In genomic region chr11:36234825-36235224, GRCh38 we compare ENCODE assay signal across 21 cellular contexts. TPM values are rescaled to one million over a fixed set of nuclear protein-coding genes. Genes with fewer than 3 reads are reported as not detected.
DNase-seq lines count a peak whose midpoint lies in the region; FAIRE-seq and TF ChIP-seq lines count a peak whose summit lies in the region.
"Had no signal": no experiment of that assay in that cellular context is flagged by ENCODE, and none has a peak within 500 bp of the region (broad histone marks: within the 10 kb centered on the region; RNA-seq: fewer than 3 reads in every experiment).

No MANE protein-coding gene starts in this region.

- H2BK15ac ChIP-seq in H1 (ENCODE audit: low read length): no peak overlapping the region

- H2BK20ac ChIP-seq in H1 (ENCODE audit: low read length): no peak overlapping the region

- H3K9me3 ChIP-seq in SJCRH30 (replicated peaks) (no peaks in the 10 kb centered on the region), H1 (ENCODE audit: insufficient read depth in 2 of 2, low read depth in 1 of 2, low read length in 1 of 2) (no peaks in the 10 kb centered on the region)
- H3K9me3 ChIP-seq: A549, Caco-2 had no signal

- no peak overlapping the region for H2AK5ac ChIP-seq in H1 (ENCODE audit: low read depth, low read length)

- H3K14ac ChIP-seq in H1 (ENCODE audit: insufficient read length): no peak overlapping the region

- H3K27me3 ChIP-seq in SJCRH30: no peaks in the 10 kb centered on the region
- no peaks in the 10 kb centered on the region for H3K27me3 ChIP-seq in H1 (replicated peaks in 1 of 4; ENCODE audit: control insufficient read depth in 3 of 4, extremely low read depth in 1 of 4, insufficient read depth in 3 of 4, low read length in 3 of 4)
- H3K27me3 ChIP-seq: BLaER1 treated with 17β-estradiol and CSF1 and Interleukin-3, amounts not matched to agents 10 nM and 100 nM had no signal

- peaks cover 0 to 3% of the 10 kb centered on the region in 2 experiments for H4K20me1 ChIP-seq in H1 (replicated peaks in 1 of 2; ENCODE audit: control insufficient read depth in 1 of 2, insufficient read depth in 2 of 2, low read length in 2 of 2)

- no peak overlapping the region for H3K18ac ChIP-seq in H1 (ENCODE audit: extremely low read depth, low read length)

- no peak overlapping the region for H3K9ac ChIP-seq in H1 (replicated peaks in 1 of 4; ENCODE audit: extremely low read depth in 1 of 4, low read depth in 3 of 4, low read length in 3 of 4)
- H3K9ac ChIP-seq: BLaER1 treated with 17β-estradiol and CSF1 and Interleukin-3, amounts not matched to agents 10 nM and 100 nM had no signal

- no peak overlapping the region for H3K4me3 ChIP-seq in SJCRH30
- H3K4me3 ChIP-seq in H1 (ENCODE audit: extremely low read depth in 1 of 4, insufficient read depth in 2 of 4, low read depth in 3 of 4, low read length in 4 of 4): no peak overlapping the region
- H3K4me3 ChIP-seq: A549; BLaER1 treated with 17β-estradiol and CSF1 and Interleukin-3, amounts not matched to agents 10 nM and 100 nM had no signal

- CTCF ChIA-PET in H1 (lab: Charles Lee; ENCODE audit: partially characterized antibody): interaction anchor here (0.6 to 2.0 kb wide), 5 partner anchors 32 to 537 kb away, joined by 3 to 6 read pairs (median 3); no protein-coding TSS in a partner anchor

- peaks cover 14% of the 10 kb centered on the region for H3K4me1 ChIP-seq in SJCRH30
- H3K4me1 ChIP-seq in H1 (replicated peaks in 1 of 4; ENCODE audit: control insufficient read depth in 3 of 4, insufficient read depth in 4 of 4, low read length in 3 of 4): no peaks in the 10 kb centered on the region
- H3K4me1 ChIP-seq: A549, Caco-2 had no signal

- H3K4ac ChIP-seq in H1 (replicated peaks; ENCODE audit: insufficient read length, low read depth, low read length): no peak overlapping the region

- DNase-seq in NCI-H82 (lab: John Stamatoyannopoulos, UW) (peak; percentile 3), NCI-H82 treated with DMSO at 0.1 percent for 48 hours (lab: John Stamatoyannopoulos, UW; ENCODE audit: unreplicated experiment) (no peak), SJCRH30 (peak; percentile 22 to 59), H1 (ENCODE audit: low read depth in 1 of 2, low spot score in 2 of 2) (no peak), kidney glomerular epithelial cell (lab: John Stamatoyannopoulos, UW) (no peak), HK-2 (ENCODE audit: unreplicated experiment) (no peak)
- DNase-seq: AML-193; Caco-2; Calu3; CD4-positive, alpha-beta T cell; CD8-positive, alpha-beta T cell; DMS79 treated with DMSO at 0.1 percent for 48 hours; GF-D8 had no signal

- H2BK12ac ChIP-seq in H1 (ENCODE audit: low read depth, low read length): no peak overlapping the region

- H4K5ac ChIP-seq in H1 (ENCODE audit: insufficient read length, low read depth, low read length): no peak overlapping the region

- no peak overlapping the region for H2BK120ac ChIP-seq in H1 (replicated peaks; ENCODE audit: low read depth, low read length)

- 94% methylated on average over 2 of the region's 2 CpGs; no CpG with 5 or more reads in 1 of the 2 experiments for WGBS in H1 (ENCODE audit: extremely low coverage in 1 of 2, insufficient coverage in 1 of 2, insufficient read length in 1 of 2, insufficient replicate concordance in 2 of 2, low coverage in 1 of 2, low lambda C conversion rate in 2 of 2, missing lambda C conversion rate in 1 of 2), 2 experiments

- H4K8ac ChIP-seq in H1 (ENCODE audit: extremely low read depth, insufficient read depth, low read length): no peak overlapping the region

- H3K23ac ChIP-seq in H1 (ENCODE audit: insufficient read length): no peak overlapping the region

- no peak overlapping the region for H3K27ac ChIP-seq in SJCRH30
- no peak overlapping the region for H3K27ac ChIP-seq in H1 (ENCODE audit: low read depth, low read length)
- H3K27ac ChIP-seq: 22Rv1; A549; BLaER1 treated with 17β-estradiol and CSF1 and Interleukin-3, amounts not matched to agents 10 nM and 100 nM; C4-2B had no signal

- no peak overlapping the region for H4K91ac ChIP-seq in H1 (replicated peaks; ENCODE audit: insufficient read length, low read length)

- TF ChIP-seq RAD21 in H1 (IDR thresholded peaks at IDR 0.05 in 1 of 2, conservative IDR thresholded peaks at IDR 0.05 in 1 of 2; ENCODE audit: low read depth in 2 of 2, low read length in 2 of 2): no peak

- no peak for TF ChIP-seq EP300 in H1 (IDR thresholded peaks at IDR 0.05; ENCODE audit: borderline replicate concordance in 1 of 2, low read depth in 2 of 2, low read length in 2 of 2)

- FAIRE-seq in H1 (lab: Jason Lieb, UNC): no peak
- FAIRE-seq: A549, D721Med, G401.6, GM12891, GM19239 had no signal

- TF ChIP-seq POLR2A in H1 (IDR thresholded peaks at IDR 0.05; ENCODE audit: control extremely low read depth in 1 of 2, low read depth in 2 of 2, low read length in 2 of 2): no peak

- no peaks in the 10 kb centered on the region for H3K79me2 ChIP-seq in H1 (ENCODE audit: control insufficient read depth in 1 of 2, insufficient read depth in 2 of 2, low read length in 2 of 2)

- H3K36me3 ChIP-seq in SJCRH30 (peaks cover 15% of the 10 kb centered on the region; the same call in 1 of the 2 replicates), H1 (ENCODE audit: control insufficient read depth in 2 of 4, insufficient read depth in 4 of 4, low read length in 3 of 4) (no peaks in the 10 kb centered on the region)

- H2BK5ac ChIP-seq in H1 (ENCODE audit: low read depth, low read length): no peak overlapping the region

- H3K23me2 ChIP-seq in H1 (ENCODE audit: low read depth, low read length): no peaks in the 10 kb centered on the region

- no peak overlapping the region for H2AFZ ChIP-seq in H1 (ENCODE audit: low read length)

- TF ChIP-seq CTCF in H1 (IDR thresholded peaks at IDR 0.05; ENCODE audit: control extremely low read depth in 1 of 3, insufficient read depth in 1 of 3, low read depth in 1 of 3, low read length in 3 of 3): no peak

- no peak overlapping the region for H3K4me2 ChIP-seq in H1 (ENCODE audit: insufficient read depth in 1 of 2, low read depth in 2 of 2, low read length in 2 of 2)
- H3K4me2 ChIP-seq: A549; BLaER1 treated with 17β-estradiol and CSF1 and Interleukin-3, amounts not matched to agents 10 nM and 100 nM had no signal

- H3K79me1 ChIP-seq in H1 (ENCODE audit: low read depth, low read length): no peaks in the 10 kb centered on the region

- POLR2A ChIA-PET in H1 (lab: Charles Lee; ENCODE audit: partially characterized antibody): no interaction called here

- H3K56ac ChIP-seq in H1 (replicated peaks; ENCODE audit: insufficient read length, low read depth, low read length): no peak overlapping the region

RNA-seq across cellular contexts. Expression of gene COMMD9, which starts 54.4 kb away (rescaled TPM):
- total RNA-seq in SJCRH30 (2014; rRNA removed; shearing (Covaris generic)): 52.2 and 63.4 TPM in 2 replicates
- total RNA-seq in H1 (2021; fragmentation: NEBNext Ultra II Directional; extraction: Animal tissue kit (Norgen Biotek cat#: 25700)): 43.3 and 49.1 TPM in 2 replicates
- 30.3 and 42.5 TPM in 2 replicates for polyA plus RNA-seq in H1 (2011; rRNA removed)
- polyA plus RNA-seq in H1 (2011; cell fraction: cytosol; rRNA removed): 43.8 TPM
- 37.3 TPM for polyA plus RNA-seq in H1 (2011; cell fraction: nucleus; rRNA removed)
- polyA plus RNA-seq in H1 (2012, experiment 1 of 2): 39.8 to 50.6 TPM (median 48.3 TPM) in 4 replicates
- 29.3 TPM for polyA plus RNA-seq in H1 (2012, experiment 2 of 2)
- polyA plus RNA-seq in H1 (2013, experiment 1 of 2): 26.9 TPM
- polyA plus RNA-seq in H1 (2013, experiment 2 of 2): 29.2 TPM
- polyA minus RNA-seq in H1 (2011; rRNA and poly(A)+ RNA removed): 40.6 and 49.0 TPM in 2 replicates
- 19.9 TPM for polyA minus RNA-seq in H1 (2011; cell fraction: cytosol; rRNA and poly(A)+ RNA removed)
- polyA minus RNA-seq in H1 (2011; cell fraction: nucleus; rRNA and poly(A)+ RNA removed): 16.3 TPM

Comparison
In these comparisons a context has a peak if more than half of its experiments do, and no peak if none do; other contexts are left out.
1. DNase-seq: peak in NCI-H82 (single experiment) and SJCRH30 (2 of 2); none in NCI-H82 treated with DMSO at 0.1 percent for 48 hours (single experiment), H1 (0 of 2), kidney glomerular epithelial cell (single experiment) and HK-2 (single experiment).